In genomic region chr16:234468-235305, GRCh38 we compare ENCODE assay signal across 1 cellular context.
TF ChIP-seq lines count a peak whose summit lies in the region.

FAM234A (plus strand) TSS chr16:234821; CDS start chr16:254414, 19,593 bp downstream.

TF ChIP-seq in HepG2, 621 proteins besides CTCF, POLR2A, EP300 and RAD21 (continued from another document and continues in another):
- TF ChIP-seq ZNF512B (CRISPR knock-in tag; IDR thresholded peaks at IDR 0.05; ENCODE audit: borderline replicate concordance) (no peak), ZNF34 (CRISPR knock-in tag; IDR thresholded peaks at IDR 0.05; ENCODE audit: borderline replicate concordance) (no peak), E2F1 (CRISPR knock-in tag; IDR thresholded peaks at IDR 0.05) (no peak), MTF2 (CRISPR knock-in tag; IDR thresholded peaks at IDR 0.05; ENCODE audit: borderline replicate concordance) (no peak), ZNF784 (CRISPR knock-in tag; IDR thresholded peaks at IDR 0.05; ENCODE audit: borderline replicate concordance) (no peak), ELK4 (CRISPR knock-in tag; IDR thresholded peaks at IDR 0.05; ENCODE audit: borderline replicate concordance) (no peak), PBX3 (CRISPR knock-in tag; IDR thresholded peaks at IDR 0.05; ENCODE audit: borderline replicate concordance) (no peak), HCFC1 (IDR thresholded peaks at IDR 0.05; ENCODE audit: low read depth, low read length) (peak; percentile 41; the same call in 1 of the 2 replicates), HMGA1 (CRISPR knock-in tag; conservative IDR thresholded peaks at IDR 0.05) (no peak), NFKB2 (CRISPR knock-in tag; IDR thresholded peaks at IDR 0.05; ENCODE audit: borderline replicate concordance) (no peak; the same call in 1 of the 2 replicates), PBX2 (CRISPR knock-in tag; IDR thresholded peaks at IDR 0.05) (no peak), ZMAT3 (CRISPR knock-in tag; conservative IDR thresholded peaks at IDR 0.05) (no peak), YEATS2 (CRISPR knock-in tag; IDR thresholded peaks at IDR 0.05; ENCODE audit: borderline replicate concordance) (no peak), ATF4 (CRISPR knock-in tag; IDR thresholded peaks at IDR 0.05) (0 out of 4 replicates have a peak, but pooled peaks of 1 of the 2 experiments have one; percentile 32), PHB2 (IDR thresholded peaks at IDR 0.05; ENCODE audit: partially characterized antibody) (no peak), PCBP1 (IDR thresholded peaks at IDR 0.05; ENCODE audit: borderline replicate concordance, low read depth, low read length) (no peak), SMYD3 (CRISPR knock-in tag; IDR thresholded peaks at IDR 0.05) (no peak), ARID4A (CRISPR knock-in tag; IDR thresholded peaks at IDR 0.05; ENCODE audit: borderline replicate concordance) (peak; percentile 84), FOXK1 (CRISPR knock-in tag; IDR thresholded peaks at IDR 0.05; ENCODE audit: borderline replicate concordance, low read depth) (no peak), KIAA2018 (CRISPR knock-in tag; IDR thresholded peaks at IDR 0.05; ENCODE audit: borderline replicate concordance) (no peak), NFRKB (IDR thresholded peaks at IDR 0.05) (no peak), GTF2F1 (IDR thresholded peaks at IDR 0.05; ENCODE audit: low read length) (no peak), SATB2 (CRISPR knock-in tag; IDR thresholded peaks at IDR 0.05) (no peak), KDM5A (IDR thresholded peaks at IDR 0.05; ENCODE audit: borderline replicate concordance, low read length) (no peak), PPARG (CRISPR knock-in tag; conservative IDR thresholded peaks at IDR 0.05) (peak; percentile 26; the same call in 1 of the 2 replicates), ZNF740 (CRISPR knock-in tag; IDR thresholded peaks at IDR 0.05) (no peak), KLF11 (CRISPR knock-in tag; IDR thresholded peaks at IDR 0.05) (0 out of 2 replicates have a peak, but pooled peaks have one; percentile 22), ZNF513 (CRISPR knock-in tag; conservative IDR thresholded peaks at IDR 0.05) (no peak)
